1 cellular context compared by ENCODE assay signal in genomic region chr18:50569930-50570329, GRCh38.
TF ChIP-seq lines count a peak whose summit lies in the region.

No MANE protein-coding gene starts in this region.

TF ChIP-seq in HEK293, 187 proteins besides CTCF, POLR2A, EP300 and RAD21 (continued from another document):
- TF ChIP-seq, protein P1, sequence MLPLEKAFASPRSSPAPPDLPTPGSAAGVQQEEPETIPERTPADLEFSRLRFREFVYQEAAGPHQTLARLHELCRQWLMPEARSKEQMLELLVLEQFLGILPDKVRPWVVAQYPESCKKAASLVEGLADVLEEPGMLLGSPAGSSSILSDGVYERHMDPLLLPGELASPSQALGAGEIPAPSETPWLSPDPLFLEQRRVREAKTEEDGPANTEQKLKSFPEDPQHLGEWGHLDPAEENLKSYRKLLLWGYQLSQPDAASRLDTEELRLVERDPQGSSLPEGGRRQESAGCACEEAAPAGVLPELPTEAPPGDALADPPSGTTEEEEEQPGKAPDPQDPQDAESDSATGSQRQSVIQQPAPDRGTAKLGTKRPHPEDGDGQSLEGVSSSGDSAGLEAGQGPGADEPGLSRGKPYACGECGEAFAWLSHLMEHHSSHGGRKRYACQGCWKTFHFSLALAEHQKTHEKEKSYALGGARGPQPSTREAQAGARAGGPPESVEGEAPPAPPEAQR (tag by site-specific recombination; IDR thresholded peaks at IDR 0.05): no peak
- no peak for TF ChIP-seq IKZF3 (tag by site-specific recombination; IDR thresholded peaks at IDR 0.05)
- TF ChIP-seq ZFP69B (tag by site-specific recombination; IDR thresholded peaks at IDR 0.05): no peak
